Comparison of ENCODE assay signal across 20 cellular contexts in genomic region chr2:44548221-44549098, GRCh38.
DNase-seq lines count a peak whose midpoint lies in the region; ATAC-seq and TF ChIP-seq lines count a peak whose summit lies in the region.
"Had no signal": no experiment of that assay in that cellular context is flagged by ENCODE, and none has a peak within 500 bp of the region (broad histone marks: within the 10 kb centered on the region; RNA-seq: fewer than 3 reads in every experiment).

No MANE protein-coding gene starts in this region.

- peaks cover 15% of the 10 kb centered on the region for H3K4me1 Mint-ChIP-seq in Caco-2 (ENCODE audit: low read depth, unreplicated experiment)
- H3K4me1 Mint-ChIP-seq: CD8-positive, alpha-beta memory T cell had no signal

- H3K4me1 ChIP-seq in Caco-2, result peaks cover 15% of the 10 kb centered on the region
- peaks cover 22% of the 10 kb centered on the region for H3K4me1 ChIP-seq in adipocyte (ENCODE audit: control insufficient read depth, insufficient read depth, low read length)
- peaks cover 8% of the 10 kb centered on the region for H3K4me1 ChIP-seq in mesendoderm (ENCODE audit: control insufficient read depth, low read depth, low read length)
- H3K4me1 ChIP-seq in left lung, result no peaks in the 10 kb centered on the region

- TF ChIP-seq CTCF in Caco-2 (IDR thresholded peaks at IDR 0.05; ENCODE audit: insufficient read depth in 1 of 2, low read depth in 1 of 2, low read length in 1 of 2, severe bottlenecking in 1 of 2, unreplicated experiment in 1 of 2) (no peak), left lung (IDR thresholded peaks at IDR 0.05) (no peak)

- no peak overlapping the region for H3K4me2 ChIP-seq in mesendoderm (ENCODE audit: low read length)

- peak overlapping the region; percentile 54 for H3K18ac ChIP-seq in mesendoderm (ENCODE audit: low read length)

- H3K36me3 ChIP-seq in Caco-2 (ENCODE audit: control insufficient read depth, insufficient read depth, low read length) (no peaks in the 10 kb centered on the region), adipocyte (ENCODE audit: control insufficient read depth, insufficient read depth, low read length, severe bottlenecking) (no peaks in the 10 kb centered on the region), mesendoderm (ENCODE audit: control insufficient read depth, insufficient read depth, low read length) (no peaks in the 10 kb centered on the region), left lung (no peaks in the 10 kb centered on the region)
- H3K36me3 ChIP-seq: right lobe of liver had no signal

- no peak overlapping the region for H2BK5ac ChIP-seq in mesendoderm (ENCODE audit: low read length)

- no peak overlapping the region for H3K23ac ChIP-seq in mesendoderm (ENCODE audit: low read length)

- no peak overlapping the region for H3K27ac ChIP-seq in mesendoderm (ENCODE audit: low read depth, low read length)
- H3K27ac ChIP-seq in left lung, result no peak overlapping the region
- H3K27ac ChIP-seq: right lobe of liver had no signal

- H4K8ac ChIP-seq in mesendoderm (ENCODE audit: low read depth, low read length), result no peak overlapping the region

- peak overlapping the region; percentile 18 for H3K4ac ChIP-seq in mesendoderm (ENCODE audit: low read depth, low read length)

- H3K79me2 ChIP-seq in mesendoderm (ENCODE audit: control insufficient read depth, insufficient read depth, low read length), result no peaks in the 10 kb centered on the region

- H3K4me3 ChIP-seq in Caco-2 (ENCODE audit: low read depth, low read length) (no peak overlapping the region), adipocyte (ENCODE audit: low read length) (peak overlapping the region; percentile 30), mesendoderm (ENCODE audit: low read length) (no peak overlapping the region), left lung (no peak overlapping the region)
- H3K4me3 ChIP-seq: right lobe of liver had no signal

- intact Hi-C loops in Caco-2 (cut with micrococcal nuclease; ENCODE audit: unreplicated experiment) (no loop called here), left lung (cut with DNase I) (no loop called here)

- no peaks in the 10 kb centered on the region for H3K27me3 Mint-ChIP-seq in Caco-2 (ENCODE audit: insufficient read depth, unreplicated experiment)
- H3K27me3 Mint-ChIP-seq: CD8-positive, alpha-beta memory T cell; IgD-negative memory B cell had no signal

- peak overlapping the region; percentile 27 for H2AK5ac ChIP-seq in mesendoderm (ENCODE audit: low read length)

- POLR2A ChIA-PET in Caco-2 (lab: Charles Lee), result no interaction called here

- H3K9ac ChIP-seq in adipocyte (ENCODE audit: low read length) (peak overlapping the region; percentile 18), mesendoderm (ENCODE audit: low read length) (no peak overlapping the region)

- H3K27me3 ChIP-seq in Caco-2 (replicated peaks; ENCODE audit: control insufficient read depth, insufficient read depth, low read length), result no peaks in the 10 kb centered on the region
- H3K27me3 ChIP-seq in adipocyte (replicated peaks; ENCODE audit: control insufficient read depth, insufficient read depth, low read length), result no peaks in the 10 kb centered on the region
- H3K27me3 ChIP-seq in mesendoderm (ENCODE audit: insufficient read depth, low read length, poor library complexity), result no peaks in the 10 kb centered on the region
- no peaks in the 10 kb centered on the region for H3K27me3 ChIP-seq in left lung
- H3K27me3 ChIP-seq: right lobe of liver had no signal

- CTCF ChIA-PET in Caco-2 (lab: Charles Lee), result interaction anchor here (0.9 kb wide), 1 partner anchor 69 kb away, joined by 5 read pairs; no protein-coding TSS in a partner anchor

- no peaks in the 10 kb centered on the region for H3K36me3 Mint-ChIP-seq in Caco-2 (ENCODE audit: insufficient read depth, unreplicated experiment)
- H3K36me3 Mint-ChIP-seq: mesothelial cell of epicardium had no signal

- no CpG with 5 or more reads among the region's 8 CpGs for WGBS in mesendoderm (ENCODE audit: extremely low coverage, insufficient coverage, low lambda C conversion rate)

- H3K9me3 ChIP-seq in Caco-2, result no peaks in the 10 kb centered on the region
- no peaks in the 10 kb centered on the region for H3K9me3 ChIP-seq in adipocyte (ENCODE audit: control insufficient read depth, low read length)
- no peaks in the 10 kb centered on the region for H3K9me3 ChIP-seq in left lung
- H3K9me3 ChIP-seq: right lobe of liver had no signal

- BruUV-seq in Caco-2 (replicated peaks; lab: Mats Ljungman, UMichigan), result no TSS peak

- ATAC-seq in left lung, result no peak
- ATAC-seq: right lobe of liver had no signal

- no peak overlapping the region for H2BK120ac ChIP-seq in mesendoderm (ENCODE audit: low read depth, low read length)

- no peak overlapping the region for H3K4me3 Mint-ChIP-seq in Caco-2 (ENCODE audit: unreplicated experiment)
- H3K4me3 Mint-ChIP-seq: CD8-positive, alpha-beta memory T cell; IgD-negative memory B cell; mesothelial cell of epicardium; neural crest cell had no signal

- DNase-seq in Caco-2, result no peak
- peak; percentile 38 for DNase-seq in NCI-H187 treated with DMSO at 0.1 percent for 48 hours (lab: John Stamatoyannopoulos, UW)
- no peak for DNase-seq in adipocyte (ENCODE audit: low read depth)
- DNase-seq in mesendoderm, result peak; percentile 65
- no peak for DNase-seq in occipital lobe (lab: John Stamatoyannopoulos, UW)
- no peak for DNase-seq in mesenteric fat pad (ENCODE audit: low spot score)
- DNase-seq in left lung, result no peak
- no peak for DNase-seq in AML-193 (lab: John Stamatoyannopoulos, UW)
- DNase-seq: activated CD4-positive, CD25-positive, alpha-beta regulatory T cell; activated CD8-positive, alpha-beta memory T cell treated with anti-CD3 and anti-CD28 coated beads for 24 hours; CD8-positive, alpha-beta memory T cell; central memory CD4-positive, alpha-beta T cell; DND-41; effector CD4-positive, alpha-beta T cell; right lobe of liver; SIG-M5; stimulated activated CD4-positive, alpha-beta T cell treated with anti-CD3 and anti-CD28 coated beads, Interleukin-2, amount 100 ng/mL, for 48 hours had no signal

- H4K5ac ChIP-seq in mesendoderm (ENCODE audit: low read length), result no peak overlapping the region

- no peaks in the 10 kb centered on the region for H3K79me1 ChIP-seq in mesendoderm (ENCODE audit: low read length)

- peak overlapping the region; percentile 59 for H3K27ac Mint-ChIP-seq in Caco-2 (ENCODE audit: unreplicated experiment)
- H3K27ac Mint-ChIP-seq: CD8-positive, alpha-beta memory T cell; IgD-negative memory B cell; mesothelial cell of epicardium had no signal

- H2BK15ac ChIP-seq in mesendoderm (replicated peaks; ENCODE audit: low read depth), result no peak overlapping the region

- peak overlapping the region; percentile 30 for H3K56ac ChIP-seq in mesendoderm (ENCODE audit: low read length)

- H3K9me3 Mint-ChIP-seq in Caco-2 (ENCODE audit: unreplicated experiment), result no peaks in the 10 kb centered on the region
- H3K9me3 Mint-ChIP-seq: CD8-positive, alpha-beta memory T cell; mesothelial cell of epicardium; neural crest cell had no signal

Comparison
In these comparisons a context has a peak if more than half of its experiments do, and no peak if none do; other contexts are left out.
1. DNase-seq: peak in NCI-H187 treated with DMSO at 0.1 percent for 48 hours (single experiment) and mesendoderm (single experiment); none in Caco-2 (0 of 2), adipocyte (single experiment), occipital lobe (single experiment), mesenteric fat pad (single experiment), left lung (0 of 2) and AML-193 (0 of 2).